ENCODE assay signal across 14 cellular contexts in genomic region chr13:28321751-28322150, GRCh38.
"Had no signal": no experiment of that assay in that cellular context is flagged by ENCODE, and none has a peak within 500 bp of the region (broad histone marks: within the 10 kb centered on the region; RNA-seq: fewer than 3 reads in every experiment).

No MANE protein-coding gene starts in this region.

- H3K27ac ChIP-seq: gastroesophageal sphincter, right lobe of liver, spleen, upper lobe of left lung had no signal

- H3K4me3 Mint-ChIP-seq: activated naive CD8-positive, alpha-beta T cell treated with anti-CD3 and anti-CD28 coated beads, Interleukin-2, amount 10 ng/mL, durations not matched to agents 7 days and 5 days; neural crest cell; stimulated activated naive CD8-positive, alpha-beta T cell treated with anti-CD3 and anti-CD28 coated beads, Interleukin-15, amount 100 ng/mL, for 72 hours had no signal

- H3K4me3 ChIP-seq: gastroesophageal sphincter, right lobe of liver, spleen, upper lobe of left lung had no signal

- H3K27me3 ChIP-seq: gastroesophageal sphincter, right lobe of liver, spleen, upper lobe of left lung had no signal

- H3K9me3 ChIP-seq: gastroesophageal sphincter, right lobe of liver, spleen, upper lobe of left lung had no signal

- DNase-seq: activated naive CD4-positive, alpha-beta T cell; activated naive CD8-positive, alpha-beta T cell treated with anti-CD3 and anti-CD28 coated beads, Interleukin-2, amount 10 ng/mL, durations not matched to agents 7 days and 5 days; activated T-cell treated with anti-CD3 and anti-CD28 coated beads for 4 hours; anterior cingulate cortex; effector CD8-positive, alpha-beta T cell; kidney; right lobe of liver; spleen; stimulated activated naive CD8-positive, alpha-beta T cell treated with anti-CD3 and anti-CD28 coated beads, Interleukin-15, amount 100 ng/mL, for 72 hours; SW 1271; upper lobe of left lung had no signal

- H3K27ac Mint-ChIP-seq: activated naive CD8-positive, alpha-beta T cell treated with anti-CD3 and anti-CD28 coated beads, Interleukin-2, amount 10 ng/mL, durations not matched to agents 7 days and 5 days had no signal

- H3K4me1 Mint-ChIP-seq: neural crest cell; stimulated activated naive CD8-positive, alpha-beta T cell treated with anti-CD3 and anti-CD28 coated beads, Interleukin-15, amount 100 ng/mL, for 72 hours had no signal

- H3K36me3 Mint-ChIP-seq: activated naive CD8-positive, alpha-beta T cell treated with anti-CD3 and anti-CD28 coated beads, Interleukin-2, amount 10 ng/mL, durations not matched to agents 7 days and 5 days had no signal

- H3K36me3 ChIP-seq: gastroesophageal sphincter, right lobe of liver had no signal

- ATAC-seq: activated CD4-positive, CD25-positive, alpha-beta regulatory T cell treated with anti-CD3 and anti-CD28 coated beads, Interleukin-2, amount 50 U/mL, for 24 hours; gastroesophageal sphincter; stimulated activated naive CD8-positive, alpha-beta T cell treated with anti-CD3 and anti-CD28 coated beads, Interleukin-15, amount 100 ng/mL, for 72 hours had no signal

- H3K4me1 ChIP-seq: right lobe of liver had no signal

- H3K9me3 Mint-ChIP-seq: activated naive CD8-positive, alpha-beta T cell treated with anti-CD3 and anti-CD28 coated beads, Interleukin-2, amount 10 ng/mL, durations not matched to agents 7 days and 5 days; neural crest cell; stimulated activated naive CD8-positive, alpha-beta T cell treated with anti-CD3 and anti-CD28 coated beads, Interleukin-15, amount 100 ng/mL, for 72 hours had no signal

- H3K27me3 Mint-ChIP-seq: activated naive CD8-positive, alpha-beta T cell treated with anti-CD3 and anti-CD28 coated beads, Interleukin-2, amount 10 ng/mL, durations not matched to agents 7 days and 5 days; stimulated activated naive CD8-positive, alpha-beta T cell treated with anti-CD3 and anti-CD28 coated beads, Interleukin-15, amount 100 ng/mL, for 72 hours had no signal
